ENCODE assay signal across 20 cellular contexts in genomic region chr3:160774172-160774571, GRCh38.
"Had no signal": no experiment of that assay in that cellular context is flagged by ENCODE, and none has a peak within 500 bp of the region (broad histone marks: within the 10 kb centered on the region; RNA-seq: fewer than 3 reads in every experiment).

No MANE protein-coding gene starts in this region.

- H3K4me1 ChIP-seq: SJCRH30 had no signal

- H3K36me3 ChIP-seq: SJCRH30 had no signal

- H3K4me3 Mint-ChIP-seq: IgD-negative memory B cell had no signal

- DNase-seq: MV-4-11; NCI-H1048; NCI-H1105; NCI-H1436 treated with DMSO at 0.1 percent for 48 hours; NCI-H1694; NCI-H187 treated with DMSO at 0.1 percent for 48 hours; NCI-H2029 treated with DMSO at 0.1 percent for 48 hours; NCI-H2171 treated with DMSO at 0.1 percent for 48 hours; NCI-H524; NCI-H774; NK-92 treated with Interleukin-12 subunit alpha and Interleukin-12 subunit beta, amount 100 ng/mL, for 24 hours; PC-3; SHP77 treated with DMSO at 0.1 percent for 48 hours; SJCRH30 had no signal

- H3K36me3 Mint-ChIP-seq: IgD-negative memory B cell had no signal

- ATAC-seq: K562, Panc1, PC-3, SK-N-SH treated with all-trans-retinoic acid at 6 μM for 48 hours had no signal

- H3K27ac Mint-ChIP-seq: IgD-negative memory B cell had no signal

- H3K27ac ChIP-seq: HL-60, RWPE1, SJCRH30 had no signal

- H3K9me3 ChIP-seq: SJCRH30 had no signal

- H3K9me3 Mint-ChIP-seq: IgD-negative memory B cell had no signal

- H3K27me3 Mint-ChIP-seq: IgD-negative memory B cell had no signal

- H3K27me3 ChIP-seq: SJCRH30 had no signal

- H3K4me3 ChIP-seq: K562, SJCRH30 had no signal
